In the genomic region with DNA sequence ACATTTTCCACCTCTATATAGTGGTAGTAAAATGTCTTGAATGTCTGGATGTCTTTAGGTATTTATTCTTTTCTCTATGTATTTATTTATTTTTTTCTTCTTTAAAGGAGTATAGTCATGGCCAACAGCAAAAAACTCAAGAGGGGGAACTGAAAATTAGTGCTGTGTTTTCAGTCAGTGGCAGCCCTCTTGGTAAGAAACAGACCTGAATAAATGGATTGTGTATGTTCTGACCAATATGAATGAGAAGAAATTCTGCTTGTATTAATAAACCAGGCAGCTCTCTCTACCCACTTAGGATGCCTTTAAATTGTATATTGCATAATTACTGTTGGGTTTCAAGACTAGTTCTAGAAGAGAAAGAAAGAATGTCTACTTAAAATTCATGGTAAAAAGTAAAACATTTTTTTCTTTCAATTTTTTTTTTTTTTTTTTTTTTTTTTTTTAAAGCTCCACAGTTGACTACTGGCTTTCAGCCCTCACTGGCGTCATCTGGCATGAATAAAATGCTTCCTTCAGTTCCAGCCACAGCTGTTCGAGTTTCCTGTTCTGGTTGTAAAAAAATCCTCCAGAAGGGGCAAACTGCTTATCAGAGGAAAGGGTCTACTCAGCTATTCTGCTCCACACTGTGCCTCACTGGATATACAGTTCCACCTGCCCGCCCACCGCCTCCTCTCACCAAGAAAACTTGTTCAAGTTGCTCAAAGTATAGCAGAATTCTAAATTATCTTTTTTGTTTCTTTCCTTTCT, we compare ENCODE assay signal across 8 cellular contexts.
DNase-seq lines count a peak whose midpoint lies in the region; ATAC-seq and TF ChIP-seq lines count a peak whose summit lies in the region.

No MANE protein-coding gene starts in this region.

- no peak for TF ChIP-seq POLR2A in vagina (IDR thresholded peaks at IDR 0.05)

- H3K27ac Mint-ChIP-seq in Caco-2 (ENCODE audit: unreplicated experiment): no peak overlapping the region

- TF ChIP-seq CTCF in vagina (IDR thresholded peaks at IDR 0.05) (no peak), Caco-2 (IDR thresholded peaks at IDR 0.05; ENCODE audit: insufficient read depth in 1 of 2, low read depth in 1 of 2, low read length in 1 of 2, severe bottlenecking in 1 of 2, unreplicated experiment in 1 of 2) (no peak)

- CTCF ChIA-PET in Caco-2 (lab: Charles Lee): no interaction called here

- no peak overlapping the region for H3K4me3 Mint-ChIP-seq in Caco-2 (ENCODE audit: unreplicated experiment)

- H3K27ac ChIP-seq in vagina: no peak overlapping the region

- no peaks in the 10 kb centered on the region for H3K9me3 Mint-ChIP-seq in Caco-2 (ENCODE audit: unreplicated experiment)

- no peaks in the 10 kb centered on the region for H3K4me1 Mint-ChIP-seq in Caco-2 (ENCODE audit: low read depth, unreplicated experiment)

- no TSS peak for BruUV-seq in Caco-2 (replicated peaks; lab: Mats Ljungman, UMichigan)

- H3K9me3 ChIP-seq in vagina (no peaks in the 10 kb centered on the region), Caco-2 (no peaks in the 10 kb centered on the region)

- POLR2A ChIA-PET in Caco-2 (lab: Charles Lee): no interaction called here

- intact Hi-C loops in vagina (cut with DNase I): no loop called here
- intact Hi-C loops in Caco-2 (cut with micrococcal nuclease; ENCODE audit: unreplicated experiment): no loop called here

- ATAC-seq in HG03432 (IDR thresholded peaks at IDR 0.05; ENCODE audit: unreplicated experiment): no peak

- DNase-seq in GF-D8 (lab: John Stamatoyannopoulos, UW): peak; percentile 68
- peak; percentile 57 for DNase-seq in RPMI8226
- peak; percentile 69 for DNase-seq in foreskin melanocyte
- DNase-seq in retina: peak; percentile 2
- DNase-seq in vagina (ENCODE audit: extremely low spot score in 2 of 2): no peak
- DNase-seq in activated gamma-delta T cell treated with Interleukin-2 at 50 U/mL for 16 hours: no peak
- DNase-seq in Caco-2: no peak

- H3K4me3 ChIP-seq in vagina (no peak overlapping the region), Caco-2 (ENCODE audit: low read depth, low read length) (no peak overlapping the region)

- H3K36me3 ChIP-seq in vagina (no peaks in the 10 kb centered on the region), Caco-2 (ENCODE audit: control insufficient read depth, insufficient read depth, low read length) (no peaks in the 10 kb centered on the region)

- H3K4me1 ChIP-seq in vagina (peaks cover 7% of the 10 kb centered on the region), Caco-2 (no peaks in the 10 kb centered on the region)

- H3K27me3 Mint-ChIP-seq in Caco-2 (ENCODE audit: insufficient read depth, unreplicated experiment): no peaks in the 10 kb centered on the region

- H3K36me3 Mint-ChIP-seq in Caco-2 (ENCODE audit: insufficient read depth, unreplicated experiment): peaks cover 7% of the 10 kb centered on the region

- H3K27me3 ChIP-seq in vagina (no peaks in the 10 kb centered on the region), Caco-2 (replicated peaks; ENCODE audit: control insufficient read depth, insufficient read depth, low read length) (no peaks in the 10 kb centered on the region)

Comparison
In these comparisons a context has a peak if more than half of its experiments do, and no peak if none do; other contexts are left out.
1. DNase-seq: peak in GF-D8 (single experiment), RPMI8226 (single experiment), foreskin melanocyte (single experiment) and retina (single experiment); none in vagina (0 of 2), activated gamma-delta T cell treated with Interleukin-2 at 50 U/mL for 16 hours (single experiment) and Caco-2 (0 of 2).